In genomic region chr11:86617502-86617901, GRCh38 we compare ENCODE assay signal across 15 cellular contexts.
"Had no signal": no experiment of that assay in that cellular context is flagged by ENCODE, and none has a peak within 500 bp of the region (broad histone marks: within the 10 kb centered on the region; RNA-seq: fewer than 3 reads in every experiment).

No MANE protein-coding gene starts in this region.

- DNase-seq: activated CD4-positive, alpha-beta T cell treated with anti-CD3 and anti-CD28 coated beads, Interleukin-2, amount 10 ng/mL, durations not matched to agents 24 days and 14 days; activated CD4-positive, CD25-positive, alpha-beta regulatory T cell; activated CD8-positive, alpha-beta memory T cell treated with anti-CD3 and anti-CD28 coated beads, Interleukin-2, amount 50 U/mL, for 48 hours; activated naive CD8-positive, alpha-beta T cell treated with anti-CD3 and anti-CD28 coated beads for 36 hours; anterior cingulate cortex; caudate nucleus; cortex of kidney; effector CD8-positive, alpha-beta T cell; islet precursor cell; naive B cell; SW 1271; transverse colon had no signal

- H3K9ac ChIP-seq: neural progenitor cell had no signal

- H2AFZ ChIP-seq: neural progenitor cell had no signal

- H3K27ac ChIP-seq: gastroesophageal sphincter, neural progenitor cell, transverse colon had no signal

- ATAC-seq: gastroesophageal sphincter; stimulated activated effector memory CD8-positive, alpha-beta T cell treated with anti-CD3 and anti-CD28 coated beads, Interleukin-12 subunit alpha, Interleukin-12 subunit beta, amount 100 ng/mL, for 72 hours had no signal

- H3K4me1 ChIP-seq: neural progenitor cell, transverse colon had no signal

- H3K36me3 ChIP-seq: gastroesophageal sphincter, transverse colon had no signal

- H3K4me2 ChIP-seq: neural progenitor cell had no signal

- H3K4me3 ChIP-seq: gastroesophageal sphincter, neural progenitor cell, transverse colon had no signal

- H3K9me3 ChIP-seq: gastroesophageal sphincter, transverse colon had no signal

- H3K27me3 ChIP-seq: gastroesophageal sphincter, neural progenitor cell, transverse colon had no signal
